In the genomic region with DNA sequence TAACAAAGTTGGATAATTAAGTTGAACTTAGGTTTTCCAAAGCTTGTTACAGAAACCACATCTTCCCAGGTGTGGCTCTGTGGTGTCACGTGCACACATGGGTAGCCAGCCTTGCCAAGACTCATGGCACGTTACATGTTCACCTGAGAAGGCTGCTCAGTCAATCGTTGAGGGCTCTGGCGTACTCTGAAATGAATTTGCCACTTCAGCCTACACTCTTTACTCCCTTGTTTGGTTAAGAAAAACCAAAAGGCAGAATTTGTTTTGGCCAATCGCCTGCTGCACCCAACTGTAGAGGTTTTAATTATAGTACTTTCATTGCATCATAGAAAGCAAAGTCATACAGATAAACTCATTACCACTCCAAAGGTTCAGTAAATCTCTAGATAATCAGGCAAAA, we compare ENCODE assay signal across 16 cellular contexts.
DNase-seq lines count a peak whose midpoint lies in the region; ATAC-seq, FAIRE-seq and TF ChIP-seq lines count a peak whose summit lies in the region.
"Had no signal": no experiment of that assay in that cellular context is flagged by ENCODE, and none has a peak within 500 bp of the region (broad histone marks: within the 10 kb centered on the region; RNA-seq: fewer than 3 reads in every experiment).

No MANE protein-coding gene starts in this region.

- no peak for TF ChIP-seq POLR2A in HepG2 (IDR thresholded peaks at IDR 0.05; ENCODE audit: insufficient read depth in 1 of 2, low read depth in 2 of 2, low read length in 2 of 2)

- H3K4me3 Mint-ChIP-seq in astrocyte (ENCODE audit: unreplicated experiment): no peak overlapping the region
- H3K4me3 Mint-ChIP-seq in stimulated activated naive CD8-positive, alpha-beta T cell treated with anti-CD3 and anti-CD28 coated beads, Interleukin-15, amount 100 ng/mL, for 72 hours: no peak overlapping the region
- H3K4me3 Mint-ChIP-seq: activated CD4-positive, alpha-beta memory T cell treated with anti-CD3 and anti-CD28 coated beads for 36 hours had no signal

- peak overlapping the region; percentile 99 for H3K27ac Mint-ChIP-seq in astrocyte (ENCODE audit: unreplicated experiment)
- H3K27ac Mint-ChIP-seq in stimulated activated naive CD8-positive, alpha-beta T cell treated with anti-CD3 and anti-CD28 coated beads, Interleukin-15, amount 100 ng/mL, for 72 hours: no peak overlapping the region
- H3K27ac Mint-ChIP-seq: activated CD4-positive, alpha-beta memory T cell treated with anti-CD3 and anti-CD28 coated beads for 36 hours had no signal

- peak overlapping the region in 1 of 2 experiments; percentile 46 for H3K23ac ChIP-seq in mesenchymal stem cell (ENCODE audit: low read length in 2 of 2)

- H2BK120ac ChIP-seq in mesenchymal stem cell (ENCODE audit: low read depth, low read length): no peak overlapping the region

- H3K27ac ChIP-seq in liver (ENCODE audit: low read depth in 1 of 2, low read length in 2 of 2): no peak overlapping the region
- H3K27ac ChIP-seq in HepG2 (ENCODE audit: extremely low read length, insufficient read depth, low read length): no peak overlapping the region
- peak overlapping the region; percentile 58 for H3K27ac ChIP-seq in astrocyte (ENCODE audit: low read depth, low read length)
- H3K27ac ChIP-seq in mesenchymal stem cell (ENCODE audit: low read length, poor library complexity, severe bottlenecking): peak overlapping the region; percentile 19
- H3K27ac ChIP-seq: neutrophil had no signal

- H4K20me1 ChIP-seq in HepG2 (ENCODE audit: insufficient read depth, low read length): no peaks in the 10 kb centered on the region
- no peaks in the 10 kb centered on the region for H4K20me1 ChIP-seq in astrocyte (ENCODE audit: insufficient read depth, low read length)

- FAIRE-seq in HepG2 (lab: Jason Lieb, UNC): no peak
- FAIRE-seq in astrocyte (lab: Jason Lieb, UNC): no peak
- FAIRE-seq: K562 had no signal

- H2BK12ac ChIP-seq in mesenchymal stem cell (ENCODE audit: low read length in 2 of 2): peak overlapping the region; percentile 44 to 84

- no peaks in the 10 kb centered on the region for H3K9me3 ChIP-seq in liver (ENCODE audit: control insufficient read depth in 4 of 4, low read length in 3 of 4)
- no peaks in the 10 kb centered on the region for H3K9me3 ChIP-seq in HepG2 (ENCODE audit: low read length)
- no peaks in the 10 kb centered on the region for H3K9me3 ChIP-seq in astrocyte (ENCODE audit: insufficient read depth, low read depth, low read length)
- no peaks in the 10 kb centered on the region for H3K9me3 ChIP-seq in mesenchymal stem cell (ENCODE audit: control insufficient read depth, low read length)
- H3K9me3 ChIP-seq: neutrophil, transverse colon had no signal

- H3K36me3 Mint-ChIP-seq in astrocyte (ENCODE audit: low read depth, unreplicated experiment): no peaks in the 10 kb centered on the region
- H3K36me3 Mint-ChIP-seq: activated CD4-positive, alpha-beta memory T cell treated with anti-CD3 and anti-CD28 coated beads for 36 hours had no signal

- peak overlapping the region in 1 of 2 experiments; percentile 74 for H3K14ac ChIP-seq in mesenchymal stem cell (ENCODE audit: low read length in 2 of 2)

- peaks cover 2 to 17% (median 13%) of the 10 kb centered on the region in 4 donors for H3K4me1 ChIP-seq in liver (ENCODE audit: control insufficient read depth in 4 of 4, insufficient read depth in 4 of 4, low read length in 3 of 4)
- H3K4me1 ChIP-seq in HepG2 (ENCODE audit: insufficient read depth, low read length): no peaks in the 10 kb centered on the region
- peaks cover 41% of the 10 kb centered on the region for H3K4me1 ChIP-seq in astrocyte (ENCODE audit: insufficient read depth, low read length)
- H3K4me1 ChIP-seq in mesenchymal stem cell (ENCODE audit: control insufficient read depth, insufficient read depth, low read depth, low read length): peaks cover 42% of the 10 kb centered on the region

- H3K27me3 ChIP-seq in liver (ENCODE audit: control insufficient read depth in 4 of 4, insufficient read depth in 4 of 4, low read length in 3 of 4) (no peaks in the 10 kb centered on the region), HepG2 (ENCODE audit: control insufficient read depth in 1 of 2, insufficient read depth in 2 of 2, low read length in 2 of 2) (no peaks in the 10 kb centered on the region), astrocyte (ENCODE audit: insufficient read depth, low read length) (no peaks in the 10 kb centered on the region), mesenchymal stem cell (ENCODE audit: control insufficient read depth in 1 of 2, insufficient read depth in 1 of 2, low read length in 2 of 2) (no peaks in the 10 kb centered on the region)
- H3K27me3 ChIP-seq: transverse colon had no signal

- H3K4me1 Mint-ChIP-seq in astrocyte (ENCODE audit: low read depth, unreplicated experiment): peaks cover 74% of the 10 kb centered on the region
- no peaks in the 10 kb centered on the region for H3K4me1 Mint-ChIP-seq in stimulated activated naive CD8-positive, alpha-beta T cell treated with anti-CD3 and anti-CD28 coated beads, Interleukin-15, amount 100 ng/mL, for 72 hours

- H2BK15ac ChIP-seq in mesenchymal stem cell (ENCODE audit: low read depth, poor library complexity, severe bottlenecking): no peak overlapping the region

- no peak overlapping the region for H4K8ac ChIP-seq in mesenchymal stem cell (ENCODE audit: low read length)

- H3K18ac ChIP-seq in mesenchymal stem cell (ENCODE audit: low read depth in 1 of 2, low read length in 2 of 2): peak overlapping the region in 1 of 2 experiments; percentile 45

- no TSS peak for BruUV-seq in HepG2 (replicated peaks; lab: Mats Ljungman, UMichigan)

- POLR2A ChIA-PET in HepG2 (lab: Yijun Ruan, JAX): no interaction called here

- peak overlapping the region; percentile 77 for H2BK5ac ChIP-seq in mesenchymal stem cell (ENCODE audit: low read depth, low read length, poor library complexity, severe bottlenecking)

- in situ Hi-C loops in HepG2 (cut with HindIII; ENCODE audit: extremely low pct_ligation_motif_present, low pct_unique_long_range_greater_than_20kb): no loop called here

- no peaks in the 10 kb centered on the region for H3K27me3 Mint-ChIP-seq in astrocyte (ENCODE audit: low read depth, unreplicated experiment)
- H3K27me3 Mint-ChIP-seq in stimulated activated naive CD8-positive, alpha-beta T cell treated with anti-CD3 and anti-CD28 coated beads, Interleukin-15, amount 100 ng/mL, for 72 hours: no peaks in the 10 kb centered on the region

- TF ChIP-seq EP300 in HepG2 (IDR thresholded peaks at IDR 0.05; ENCODE audit: low read depth in 2 of 2, low read length in 2 of 2): no peak
- TF ChIP-seq EP300 in HepG2 (CRISPR knock-in tag; IDR thresholded peaks at IDR 0.05; ENCODE audit: borderline replicate concordance): no peak

- peaks cover 48% of the 10 kb centered on the region for H3K79me1 ChIP-seq in mesenchymal stem cell (replicated peaks; ENCODE audit: low read length, poor library complexity, severe bottlenecking)

- H3K9me3 Mint-ChIP-seq in astrocyte (ENCODE audit: unreplicated experiment): no peaks in the 10 kb centered on the region
- H3K9me3 Mint-ChIP-seq in stimulated activated naive CD8-positive, alpha-beta T cell treated with anti-CD3 and anti-CD28 coated beads, Interleukin-15, amount 100 ng/mL, for 72 hours: no peaks in the 10 kb centered on the region
- H3K9me3 Mint-ChIP-seq: activated CD4-positive, alpha-beta memory T cell treated with anti-CD3 and anti-CD28 coated beads for 36 hours had no signal

- H3K36me3 ChIP-seq in liver (ENCODE audit: control insufficient read depth in 4 of 4, insufficient read depth in 3 of 4, low read depth in 1 of 4, low read length in 3 of 4) (no peaks in the 10 kb centered on the region), HepG2 (replicated peaks in 1 of 2; ENCODE audit: control insufficient read depth in 1 of 2, insufficient read depth in 2 of 2, low read length in 2 of 2) (no peaks in the 10 kb centered on the region), astrocyte (ENCODE audit: insufficient read depth, low read length) (no peaks in the 10 kb centered on the region), mesenchymal stem cell (ENCODE audit: control insufficient read depth in 1 of 2, insufficient read depth in 2 of 2, low read depth in 1 of 2, low read length in 2 of 2) (peaks cover 0 to 9% of the 10 kb centered on the region in 2 experiments)
- H3K36me3 ChIP-seq: neutrophil, transverse colon had no signal

- CTCF ChIA-PET in HepG2 (lab: Yijun Ruan, JAX; ENCODE audit: low intra/inter-chr PET ratio, low total read pairs): no interaction called here

- intact Hi-C loops in HepG2 (cut with micrococcal nuclease; ENCODE audit: unreplicated experiment): no loop called here

- H3K79me2 ChIP-seq in HepG2 (ENCODE audit: insufficient read depth, low read length) (no peaks in the 10 kb centered on the region), astrocyte (ENCODE audit: insufficient read depth, low read length) (peaks cover 89% of the 10 kb centered on the region)

- ATAC-seq in HepG2: no peak
- no peak for ATAC-seq in GM18868 (IDR thresholded peaks at IDR 0.05; ENCODE audit: unreplicated experiment)
- ATAC-seq in stimulated activated naive CD8-positive, alpha-beta T cell treated with anti-CD3 and anti-CD28 coated beads, Interleukin-15, amount 100 ng/mL, for 72 hours: no peak
- no peak for ATAC-seq in HG02763 (IDR thresholded peaks at IDR 0.05; ENCODE audit: unreplicated experiment)
- ATAC-seq: K562 had no signal

- no peak overlapping the region for H2AK5ac ChIP-seq in mesenchymal stem cell (ENCODE audit: low read length, severe bottlenecking)

- TF ChIP-seq RAD21 in liver (IDR thresholded peaks at IDR 0.05) (peak; percentile 36 to 42), HepG2 (CRISPR knock-in tag; IDR thresholded peaks at IDR 0.05) (no peak)

- H3K4me3 ChIP-seq in liver (ENCODE audit: low read depth in 1 of 3, low read length in 3 of 3): no peak overlapping the region
- no peak overlapping the region for H3K4me3 ChIP-seq in HepG2 (replicated peaks in 1 of 3; ENCODE audit: insufficient read depth in 1 of 3, low read depth in 2 of 3, low read length in 3 of 3)
- no peak overlapping the region for H3K4me3 ChIP-seq in astrocyte (ENCODE audit: insufficient read depth, low read depth, low read length)
- H3K4me3 ChIP-seq in mesenchymal stem cell (ENCODE audit: insufficient read depth in 1 of 2, low read depth in 1 of 2, low read length in 2 of 2): no peak overlapping the region
- H3K4me3 ChIP-seq: K562, transverse colon had no signal

- no peak overlapping the region for H3K4ac ChIP-seq in mesenchymal stem cell (ENCODE audit: low read depth in 1 of 2, low read length in 2 of 2)

- no peak overlapping the region for H4K91ac ChIP-seq in mesenchymal stem cell (ENCODE audit: low read length)

- no peak for DNase-seq in HepG2 (ENCODE audit: low spot score)
- DNase-seq in astrocyte (ENCODE audit: low read depth): peak; percentile 77
- no peak for DNase-seq in mesenchymal stem cell
- DNase-seq in activated CD8-positive, alpha-beta memory T cell treated with anti-CD3 and anti-CD28 coated beads, Interleukin-2, amount 50 U/mL, for 48 hours: no peak
- no peak for DNase-seq in stimulated activated naive CD8-positive, alpha-beta T cell treated with anti-CD3 and anti-CD28 coated beads, Interleukin-15, amount 100 ng/mL, for 72 hours
- DNase-seq: ACHN; activated CD4-positive, alpha-beta memory T cell treated with anti-CD3 and anti-CD28 coated beads for 36 hours; GDM1; midbrain; stimulated activated CD4-positive, alpha-beta T cell treated with anti-CD3 and anti-CD28 coated beads, Interleukin-4, amount 100 ng/mL, for 24 hours; transverse colon had no signal

- H2AFZ ChIP-seq in HepG2 (ENCODE audit: low read length) (no peak overlapping the region), astrocyte (ENCODE audit: low read depth, low read length) (no peak overlapping the region), mesenchymal stem cell (ENCODE audit: low read depth, low read length) (no peak overlapping the region)

- H3K4me2 ChIP-seq in HepG2 (ENCODE audit: low read depth, low read length): no peak overlapping the region
- peak overlapping the region; percentile 37 for H3K4me2 ChIP-seq in astrocyte (ENCODE audit: low read length)
- no peak overlapping the region for H3K4me2 ChIP-seq in mesenchymal stem cell (ENCODE audit: low read length, poor library complexity, severe bottlenecking)

- 33% methylated on average over 5 of the region's 5 CpGs for WGBS in liver
- 84% methylated on average over 5 of the region's 5 CpGs for WGBS in HepG2 (ENCODE audit: low lambda C conversion rate)
- WGBS in mesenchymal stem cell: 98% methylated on average over 4 of the region's 5 CpGs

- TF ChIP-seq CTCF in liver (IDR thresholded peaks at IDR 0.05; ENCODE audit: low read depth, low read length, missing input control) (no peak), HepG2 (CRISPR knock-in tag; IDR thresholded peaks at IDR 0.05) (no peak), astrocyte (IDR thresholded peaks at IDR 0.05; ENCODE audit: insufficient read depth, low read depth, low read length) (no peak)

- no peak overlapping the region for H3K9ac ChIP-seq in liver (ENCODE audit: low read depth in 1 of 2, low read length in 2 of 2)
- no peak overlapping the region for H3K9ac ChIP-seq in HepG2 (ENCODE audit: insufficient read depth, low read depth, low read length)
- H3K9ac ChIP-seq in astrocyte (ENCODE audit: low read length): peak overlapping the region; percentile 57
- no peak overlapping the region for H3K9ac ChIP-seq in mesenchymal stem cell (ENCODE audit: low read length)

Comparison
In these comparisons a context has a peak if more than half of its experiments do, and no peak if none do; other contexts are left out.
1. H3K27ac ChIP-seq: peak in astrocyte (single experiment) and mesenchymal stem cell (single experiment); none in liver (0 of 2) and HepG2 (single experiment).